ENCODE assay signal across 15 cellular contexts in the genomic region with DNA sequence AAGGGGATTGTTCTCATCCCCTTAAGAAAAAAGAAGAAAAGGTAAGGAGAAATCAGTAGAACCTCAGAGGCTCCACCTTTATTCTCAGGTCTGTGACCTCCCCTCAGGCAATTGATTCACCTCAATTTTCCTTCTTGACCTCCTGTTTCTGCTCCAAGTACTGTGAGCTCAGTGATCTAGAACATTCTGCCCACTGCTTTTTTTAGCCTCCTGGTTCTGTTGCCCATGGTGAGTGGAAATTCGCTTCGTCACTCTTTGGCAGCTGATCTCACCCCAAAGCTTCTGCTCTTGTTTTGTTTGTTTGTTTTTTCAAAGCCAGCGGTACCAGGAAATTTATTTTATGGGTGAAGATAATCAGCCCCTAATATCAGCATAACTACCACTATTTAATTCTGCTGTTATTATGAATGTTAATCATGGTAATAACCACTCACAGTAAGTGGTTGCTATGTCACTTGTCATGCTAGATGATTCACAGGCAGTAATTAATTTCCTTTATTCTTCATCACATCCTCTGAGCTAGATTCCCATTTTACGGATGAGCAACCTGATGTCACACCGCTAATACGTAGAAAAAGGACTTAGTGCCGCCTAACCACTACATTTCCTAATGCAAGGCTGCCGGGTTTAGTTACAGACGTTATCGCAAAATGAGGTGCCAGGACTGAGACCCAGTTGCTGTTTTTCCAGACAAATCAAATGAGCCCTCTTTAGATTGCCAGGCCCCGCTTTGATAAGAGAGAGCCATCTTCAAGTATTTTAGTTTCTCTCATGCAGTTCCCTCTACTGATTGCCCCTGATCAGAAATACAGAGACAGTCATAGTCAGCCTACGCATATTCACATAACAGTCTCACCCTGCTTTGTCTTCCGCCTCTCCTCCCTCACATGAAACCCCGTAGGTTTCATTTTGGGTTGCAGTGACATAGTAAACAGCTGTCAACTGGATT.
DNase-seq lines count a peak whose midpoint lies in the region; ATAC-seq and TF ChIP-seq lines count a peak whose summit lies in the region.
"Had no signal": no experiment of that assay in that cellular context is flagged by ENCODE, and none has a peak within 500 bp of the region (broad histone marks: within the 10 kb centered on the region; RNA-seq: fewer than 3 reads in every experiment).

No MANE protein-coding gene starts in this region.

- intact Hi-C loops in activated CD4-positive, alpha-beta T cell treated with anti-CD3 and anti-CD28 coated beads for 36 hours (cut with DNase I, micrococcal nuclease), result loop anchor here (5.0 kb wide), 3 partner anchors 48 to 398 kb away; a partner anchor contains a TSS
- intact Hi-C loops in psoas muscle (cut with DNase I), result no loop called here

- H3K27me3 Mint-ChIP-seq in activated CD4-positive, alpha-beta T cell treated with anti-CD3 and anti-CD28 coated beads for 36 hours, result no peaks in the 10 kb centered on the region
- H3K27me3 Mint-ChIP-seq: activated naive CD8-positive, alpha-beta T cell treated with anti-CD3 and anti-CD28 coated beads, Interleukin-2, amount 10 ng/mL, durations not matched to agents 7 days and 5 days; type B pancreatic cell had no signal

- H3K36me3 ChIP-seq in psoas muscle (ENCODE audit: insufficient read depth in 1 of 2, low read depth in 1 of 2), result peaks cover 0 to 3% of the 10 kb centered on the region in 2 donors
- no peaks in the 10 kb centered on the region for H3K36me3 ChIP-seq in suprapubic skin

- H3K9me3 ChIP-seq in psoas muscle (no peaks in the 10 kb centered on the region), suprapubic skin (no peaks in the 10 kb centered on the region)
- H3K9me3 ChIP-seq: A549 had no signal

- DNase-seq in activated CD4-positive, alpha-beta T cell treated with anti-CD3 and anti-CD28 coated beads for 36 hours, result peak; percentile 53
- DNase-seq in activated CD4-positive, alpha-beta T cell treated with anti-CD3 and anti-CD28 coated beads for 4 hours, result no peak
- DNase-seq in M059J (ENCODE audit: low read depth) (peak; percentile 17), coronary artery (ENCODE audit: low spot score) (no peak), psoas muscle (no peak), suprapubic skin (ENCODE audit: low spot score in 2 of 2) (no peak), middle frontal gyrus (ENCODE audit: extremely low spot score, low spot score) (no peak), NCI-H1930 (lab: John Stamatoyannopoulos, UW) (no peak)
- DNase-seq: activated naive CD8-positive, alpha-beta T cell treated with anti-CD3 and anti-CD28 coated beads, Interleukin-2, amount 10 ng/mL, durations not matched to agents 7 days and 5 days; GDM1; stimulated activated CD4-positive, alpha-beta T cell treated with anti-CD3 and anti-CD28 coated beads, Interleukin-4, amount 100 ng/mL, for 1 hour; T-helper 9 cell had no signal

- H3K27ac Mint-ChIP-seq in activated CD4-positive, alpha-beta T cell treated with anti-CD3 and anti-CD28 coated beads for 36 hours, result peak overlapping the region; percentile 80
- H3K27ac Mint-ChIP-seq: activated naive CD8-positive, alpha-beta T cell treated with anti-CD3 and anti-CD28 coated beads, Interleukin-2, amount 10 ng/mL, durations not matched to agents 7 days and 5 days; type B pancreatic cell had no signal

- CTCF ChIA-PET in activated CD4-positive, alpha-beta T cell treated with anti-CD3 and anti-CD28 coated beads for 36 hours (lab: Charles Lee), result interaction anchor here (0.6 to 9.4 kb wide), 20 partner anchors 7 to 623 kb away, joined by 3 to 117 read pairs (median 6); no protein-coding TSS in a partner anchor

- no peak for TF ChIP-seq EP300 in suprapubic skin (IDR thresholded peaks at IDR 0.05)

- H3K4me1 ChIP-seq in psoas muscle (peaks cover 6% of the 10 kb centered on the region), suprapubic skin (no peaks in the 10 kb centered on the region)
- H3K4me1 ChIP-seq: A549 had no signal

- TF ChIP-seq POLR2A in suprapubic skin (IDR thresholded peaks at IDR 0.05), result no peak

- no peak overlapping the region for H3K4me3 ChIP-seq in coronary artery
- no peak overlapping the region for H3K4me3 ChIP-seq in psoas muscle
- no peak overlapping the region for H3K4me3 ChIP-seq in suprapubic skin
- H3K4me3 ChIP-seq: A549 had no signal

- H3K27me3 ChIP-seq in psoas muscle (ENCODE audit: insufficient read depth in 3 of 3, low read length in 2 of 3) (no peaks in the 10 kb centered on the region), suprapubic skin (no peaks in the 10 kb centered on the region)
- H3K27me3 ChIP-seq: neutrophil had no signal

- POLR2A ChIA-PET in activated CD4-positive, alpha-beta T cell treated with anti-CD3 and anti-CD28 coated beads for 36 hours (lab: Charles Lee), result interaction anchor here (0.6 to 1.1 kb wide), 3 partner anchors 73 to 196 kb away, joined by 3 to 4 read pairs (median 3); no protein-coding TSS in a partner anchor

- peak overlapping the region; percentile 21 to 71 for H3K27ac ChIP-seq in coronary artery
- H3K27ac ChIP-seq in psoas muscle, result peak overlapping the region; percentile 50
- H3K27ac ChIP-seq in suprapubic skin, result no peak overlapping the region
- H3K27ac ChIP-seq: A549, neutrophil had no signal

- peak; percentile 94 for ATAC-seq in activated CD4-positive, alpha-beta T cell treated with anti-CD3 and anti-CD28 coated beads for 36 hours
- ATAC-seq in psoas muscle, result peak; percentile 5 to 81 (median 68)
- ATAC-seq: A549 had no signal

- peak overlapping the region; percentile 19 for H3K4me3 Mint-ChIP-seq in activated CD4-positive, alpha-beta T cell treated with anti-CD3 and anti-CD28 coated beads for 36 hours
- H3K4me3 Mint-ChIP-seq: activated naive CD8-positive, alpha-beta T cell treated with anti-CD3 and anti-CD28 coated beads, Interleukin-2, amount 10 ng/mL, durations not matched to agents 7 days and 5 days; type B pancreatic cell had no signal

- peaks cover 44% of the 10 kb centered on the region for H3K4me1 Mint-ChIP-seq in activated CD4-positive, alpha-beta T cell treated with anti-CD3 and anti-CD28 coated beads for 36 hours

- peaks cover 83% of the 10 kb centered on the region for H3K36me3 Mint-ChIP-seq in activated CD4-positive, alpha-beta T cell treated with anti-CD3 and anti-CD28 coated beads for 36 hours (ENCODE audit: low read depth)

- TF ChIP-seq CTCF in coronary artery (IDR thresholded peaks at IDR 0.05) (no peak), psoas muscle (IDR thresholded peaks at IDR 0.05) (no peak), suprapubic skin (IDR thresholded peaks at IDR 0.05) (no peak)

- H3K9me3 Mint-ChIP-seq in activated CD4-positive, alpha-beta T cell treated with anti-CD3 and anti-CD28 coated beads for 36 hours (ENCODE audit: low read depth), result no peaks in the 10 kb centered on the region
- H3K9me3 Mint-ChIP-seq: activated naive CD8-positive, alpha-beta T cell treated with anti-CD3 and anti-CD28 coated beads, Interleukin-2, amount 10 ng/mL, durations not matched to agents 7 days and 5 days; type B pancreatic cell had no signal

- WGBS in psoas muscle, 3 donors, result 46 to 67% (median 47%) methylated on average over 14 of the region's 14 CpGs
- WGBS in suprapubic skin, result 88% methylated on average over 14 of the region's 14 CpGs

Comparison
In these comparisons a context has a peak if more than half of its experiments do, and no peak if none do; other contexts are left out.
1. DNase-seq: peak in activated CD4-positive, alpha-beta T cell treated with anti-CD3 and anti-CD28 coated beads for 36 hours (single experiment) and M059J (single experiment); none in activated CD4-positive, alpha-beta T cell treated with anti-CD3 and anti-CD28 coated beads for 4 hours (0 of 2), coronary artery (single experiment), psoas muscle (0 of 2), suprapubic skin (0 of 2), middle frontal gyrus (single experiment) and NCI-H1930 (0 of 2).
2. intact Hi-C loops: an anchor here in activated CD4-positive, alpha-beta T cell treated with anti-CD3 and anti-CD28 coated beads for 36 hours (5.0 kb wide); none called in psoas muscle.